8 cellular contexts compared by ENCODE assay signal in the genomic region with DNA sequence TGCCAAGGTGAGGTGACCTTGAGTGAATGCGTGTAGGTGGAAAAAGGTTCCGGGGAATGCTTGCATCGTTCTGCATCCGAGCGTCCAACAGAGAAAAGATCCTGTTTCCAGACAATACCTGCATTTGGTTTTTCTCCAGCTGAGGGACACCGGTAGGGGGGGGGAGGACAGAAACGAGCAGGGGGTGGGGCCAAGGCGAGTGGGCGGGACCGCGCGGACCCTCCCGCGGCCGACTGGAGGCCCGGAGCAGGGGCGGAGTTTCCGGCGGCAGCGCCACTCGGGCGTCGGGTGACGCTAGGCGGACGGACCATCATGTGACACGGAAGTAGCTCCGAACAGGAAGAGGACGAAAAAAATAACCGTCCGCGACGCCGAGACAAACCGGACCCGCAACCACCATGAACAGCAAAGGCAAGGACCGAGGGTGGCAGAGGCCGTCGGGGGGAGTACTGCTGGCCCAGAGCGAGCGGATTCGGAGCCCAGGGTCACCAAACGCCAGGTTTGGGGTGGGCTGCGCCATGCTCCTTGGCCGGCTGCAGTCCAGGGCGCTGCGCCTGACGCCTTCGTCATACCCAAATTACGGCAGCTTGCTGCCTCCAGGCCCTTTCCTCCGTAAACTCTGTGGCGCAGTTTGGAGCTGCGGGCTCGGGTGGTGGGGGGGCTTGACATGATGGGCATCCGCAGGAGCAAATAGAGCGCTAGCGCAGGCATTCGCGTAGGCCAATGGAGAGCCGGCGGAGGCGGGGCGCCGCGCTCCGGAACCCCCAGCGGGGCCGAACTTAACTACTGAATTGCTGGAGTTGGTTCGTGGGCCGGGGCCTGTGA. TPM values are rescaled to one million over a fixed set of nuclear protein-coding genes. Genes with fewer than 3 reads are reported as not detected.
DNase-seq lines count a peak whose midpoint lies in the region; ATAC-seq and TF ChIP-seq lines count a peak whose summit lies in the region.

A gene with protein sequence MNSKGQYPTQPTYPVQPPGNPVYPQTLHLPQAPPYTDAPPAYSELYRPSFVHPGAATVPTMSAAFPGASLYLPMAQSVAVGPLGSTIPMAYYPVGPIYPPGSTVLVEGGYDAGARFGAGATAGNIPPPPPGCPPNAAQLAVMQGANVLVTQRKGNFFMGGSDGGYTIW (plus strand): TSS at position 317 of the 825 bp plus-strand sequence. CDS start 82 bp downstream, at position 399.

- H3K36me3 Mint-ChIP-seq in activated T-helper 17 cell treated with anti-CD3 and anti-CD28 coated beads, Interleukin-2, amount 50 U/mL, for 72 hours (ENCODE audit: low read depth), result peaks cover 58% of the 10 kb centered on the region
- peaks cover 24% of the 10 kb centered on the region for H3K36me3 Mint-ChIP-seq in natural killer cell treated with Interleukin-12 subunit alpha and Interleukin-12 subunit beta and Interleukin-15 and Interleukin-18, amount 100 ng/mL, for 72 hours

- H3K4me3 ChIP-seq in fibroblast of mammary gland (ENCODE audit: control insufficient read depth, low read depth, low read length), result peak within 1 kb of the TSS; percentile 100

- ATAC-seq in activated T-helper 17 cell treated with anti-CD3 and anti-CD28 coated beads, Interleukin-2, amount 50 U/mL, for 72 hours (replicated peaks), result peak; percentile 95
- ATAC-seq in natural killer cell treated with Interleukin-12 subunit alpha and Interleukin-12 subunit beta and Interleukin-15 and Interleukin-18, amount 100 ng/mL, for 72 hours, result peak; percentile 97 to 98
- peak; percentile 95 for ATAC-seq in stimulated activated naive CD8-positive, alpha-beta T cell treated with anti-CD3 and anti-CD28 coated beads, Interleukin-15, Interleukin-2, amounts not matched to agents 100 U/mL and 50 U/mL, for 24 hours

- H3K4me3 Mint-ChIP-seq in activated T-helper 17 cell treated with anti-CD3 and anti-CD28 coated beads, Interleukin-2, amount 50 U/mL, for 72 hours, result peak within 1 kb of the TSS; percentile 94
- peak within 1 kb of the TSS; percentile 89 for H3K4me3 Mint-ChIP-seq in natural killer cell treated with Interleukin-12 subunit alpha and Interleukin-12 subunit beta and Interleukin-15 and Interleukin-18, amount 100 ng/mL, for 72 hours

- H3K27ac Mint-ChIP-seq in activated T-helper 17 cell treated with anti-CD3 and anti-CD28 coated beads, Interleukin-2, amount 50 U/mL, for 72 hours, result peak within 1 kb of the TSS; percentile 95
- peak within 1 kb of the TSS; percentile 96 to 98 for H3K27ac Mint-ChIP-seq in natural killer cell treated with Interleukin-12 subunit alpha and Interleukin-12 subunit beta and Interleukin-15 and Interleukin-18, amount 100 ng/mL, for 72 hours

- no peaks in the 10 kb centered on the region for H3K27me3 Mint-ChIP-seq in activated T-helper 17 cell treated with anti-CD3 and anti-CD28 coated beads, Interleukin-2, amount 50 U/mL, for 72 hours
- H3K27me3 Mint-ChIP-seq in natural killer cell treated with Interleukin-12 subunit alpha and Interleukin-12 subunit beta and Interleukin-15 and Interleukin-18, amount 100 ng/mL, for 72 hours, result no peaks in the 10 kb centered on the region

- TF ChIP-seq CTCF in LNCAP (IDR thresholded peaks at IDR 0.05), result peak; percentile 9; the same call in 1 of the 2 replicates
- no peak for TF ChIP-seq CTCF in fibroblast of mammary gland (conservative IDR thresholded peaks at IDR 0.05; ENCODE audit: control insufficient read depth, insufficient read depth, low read depth, low read length)

- peaks cover 28% of the 10 kb centered on the region for H3K4me1 Mint-ChIP-seq in activated T-helper 17 cell treated with anti-CD3 and anti-CD28 coated beads, Interleukin-2, amount 50 U/mL, for 72 hours
- peaks cover 35 to 36% of the 10 kb centered on the region in 2 donors for H3K4me1 Mint-ChIP-seq in natural killer cell treated with Interleukin-12 subunit alpha and Interleukin-12 subunit beta and Interleukin-15 and Interleukin-18, amount 100 ng/mL, for 72 hours (ENCODE audit: low read depth in 2 of 2)

- DNase-seq in ELF-1 (ENCODE audit: low read depth, low spot score) (peak; percentile 98), GOT3 (lab: John Stamatoyannopoulos, UW) (peak; percentile 78), RPMI8226 (peak; percentile 97), fibroblast of mammary gland (ENCODE audit: low read depth) (peak; percentile 91)
- peak; percentile 97 for DNase-seq in natural killer cell treated with Interleukin-12 subunit alpha and Interleukin-12 subunit beta and Interleukin-15 and Interleukin-18, amount 100 ng/mL, for 72 hours (ENCODE audit: low spot score)
- DNase-seq in stimulated activated naive CD8-positive, alpha-beta T cell treated with anti-CD3 and anti-CD28 coated beads, Interleukin-15, Interleukin-2, amounts not matched to agents 100 U/mL and 50 U/mL, for 24 hours, result peak; percentile 97

- no peaks in the 10 kb centered on the region for H3K9me3 Mint-ChIP-seq in activated T-helper 17 cell treated with anti-CD3 and anti-CD28 coated beads, Interleukin-2, amount 50 U/mL, for 72 hours
- no peaks in the 10 kb centered on the region for H3K9me3 Mint-ChIP-seq in natural killer cell treated with Interleukin-12 subunit alpha and Interleukin-12 subunit beta and Interleukin-15 and Interleukin-18, amount 100 ng/mL, for 72 hours

RNA-seq across cellular contexts. Expression of the gene that starts here (rescaled TPM):
- total RNA-seq in activated T-helper 17 cell treated with anti-CD3 and anti-CD28 coated beads, Interleukin-2, amount 50 U/mL, for 72 hours, result 100 to 1,000 TPM; 110 to 124 TPM
- 100 to 1,000 TPM in 1 of 2 donors, 10 to 100 TPM in 1; 78.3 to 141 TPM for total RNA-seq in natural killer cell treated with Interleukin-12 subunit alpha and Interleukin-12 subunit beta and Interleukin-15 and Interleukin-18, amount 100 ng/mL, for 72 hours

Comparison
In these comparisons a context has a peak if more than half of its experiments do, and no peak if none do; other contexts are left out.
1. Peak in every context shown above with its lines: DNase-seq, ATAC-seq and H3K4me3 ChIP-seq.